33 cellular contexts compared by ENCODE assay signal in the genomic region with DNA sequence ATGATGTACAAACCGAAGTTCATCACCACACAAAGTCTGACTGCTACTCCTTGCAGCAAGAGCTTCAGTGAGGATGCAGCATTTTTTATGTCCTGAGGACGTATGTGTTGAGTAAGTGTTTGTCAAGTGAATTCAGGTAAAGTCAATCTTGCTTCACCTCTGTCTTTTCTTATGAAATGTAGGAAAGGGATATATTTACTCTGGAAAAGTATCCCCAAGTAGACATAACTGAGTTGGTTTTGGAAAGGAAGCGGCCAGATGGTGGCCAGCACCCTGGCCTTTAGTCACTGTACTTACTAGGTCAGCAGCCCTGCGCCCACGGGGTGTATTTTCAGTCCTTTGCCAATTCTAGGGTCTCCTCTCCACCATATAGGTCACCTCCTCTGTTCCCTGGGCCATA.
"Had no signal": no experiment of that assay in that cellular context is flagged by ENCODE, and none has a peak within 500 bp of the region (broad histone marks: within the 10 kb centered on the region; RNA-seq: fewer than 3 reads in every experiment).

No MANE protein-coding gene starts in this region.

- H3K27me3 Mint-ChIP-seq: activated CD4-positive, alpha-beta memory T cell treated with anti-CD3 and anti-CD28 coated beads, Interleukin-2, amount 10 ng/mL, durations not matched to agents 7 days and 5 days; activated CD4-positive, alpha-beta T cell treated with anti-CD3 and anti-CD28 coated beads for 36 hours; activated CD4-positive, alpha-beta T cell treated with anti-CD3 and anti-CD28 coated beads, Interleukin-2, amount 10 ng/mL, durations not matched to agents 7 days and 5 days; activated CD8-positive, alpha-beta memory T cell treated with anti-CD3 and anti-CD28 coated beads, Interleukin-2, amount 10 ng/mL, durations not matched to agents 7 days and 5 days; activated naive CD8-positive, alpha-beta T cell treated with anti-CD3 and anti-CD28 coated beads for 36 hours; activated T-cell treated with anti-CD3 and anti-CD28 coated beads, Interleukin-2, amount 50 U/mL, for 24 hours had no signal

- H3K27ac ChIP-seq: adrenal gland, ascending aorta, WERI-Rb-1 had no signal

- H3K4me1 Mint-ChIP-seq: activated CD4-positive, alpha-beta memory T cell treated with anti-CD3 and anti-CD28 coated beads, Interleukin-2, amount 10 ng/mL, durations not matched to agents 7 days and 5 days; activated CD4-positive, alpha-beta T cell treated with anti-CD3 and anti-CD28 coated beads for 36 hours; activated CD4-positive, alpha-beta T cell treated with anti-CD3 and anti-CD28 coated beads, Interleukin-2, amount 10 ng/mL, durations not matched to agents 7 days and 5 days; activated CD8-positive, alpha-beta memory T cell treated with anti-CD3 and anti-CD28 coated beads, Interleukin-2, amount 10 ng/mL, durations not matched to agents 7 days and 5 days; activated naive CD8-positive, alpha-beta T cell treated with anti-CD3 and anti-CD28 coated beads for 36 hours; brain; WTC11 had no signal

- H3K36me3 Mint-ChIP-seq: activated CD8-positive, alpha-beta memory T cell treated with anti-CD3 and anti-CD28 coated beads, Interleukin-2, amount 10 ng/mL, durations not matched to agents 7 days and 5 days; activated naive CD8-positive, alpha-beta T cell treated with anti-CD3 and anti-CD28 coated beads for 36 hours; WTC11 had no signal

- H3K4me1 ChIP-seq: adrenal gland, ascending aorta had no signal

- H3K9me3 Mint-ChIP-seq: activated CD4-positive, alpha-beta T cell treated with anti-CD3 and anti-CD28 coated beads, Interleukin-2, amount 10 ng/mL, durations not matched to agents 7 days and 5 days; activated naive CD8-positive, alpha-beta T cell treated with anti-CD3 and anti-CD28 coated beads for 36 hours had no signal

- H3K27ac Mint-ChIP-seq: activated CD4-positive, alpha-beta memory T cell treated with anti-CD3 and anti-CD28 coated beads, Interleukin-2, amount 10 ng/mL, durations not matched to agents 7 days and 5 days; activated CD4-positive, alpha-beta T cell treated with anti-CD3 and anti-CD28 coated beads for 36 hours; activated CD4-positive, alpha-beta T cell treated with anti-CD3 and anti-CD28 coated beads, Interleukin-2, amount 10 ng/mL, durations not matched to agents 7 days and 5 days; activated CD8-positive, alpha-beta memory T cell treated with anti-CD3 and anti-CD28 coated beads, Interleukin-2, amount 10 ng/mL, durations not matched to agents 7 days and 5 days; activated CD8-positive, alpha-beta T cell treated with anti-CD3 and anti-CD28 coated beads, Interleukin-2, amount 10 ng/mL, durations not matched to agents 7 days and 5 days; activated naive CD4-positive, alpha-beta T cell treated with anti-CD3 and anti-CD28 coated beads for 36 hours; activated naive CD4-positive, alpha-beta T cell treated with anti-CD3 and anti-CD28 coated beads, Interleukin-2, amount 50 U/mL, for 72 hours; activated naive CD8-positive, alpha-beta T cell treated with anti-CD3 and anti-CD28 coated beads for 36 hours; activated T-cell treated with anti-CD3 and anti-CD28 coated beads, Interleukin-2, amount 50 U/mL, for 24 hours; brain; T-helper 1 cell treated with Interleukin-12 subunit alpha and Interleukin-12 subunit beta and Interleukin-4 antibody, amounts not matched to agents 30 μg/mL and 1 μg/mL, for 36 hours; T-helper 2 cell treated with Interferon-gamma antibody and Interleukin-4, amounts not matched to agents 5 μg/mL and 100 μg/mL, for 36 hours; WTC11 had no signal

- H3K4me3 ChIP-seq: adrenal gland, ascending aorta had no signal

- H3K27me3 ChIP-seq: adrenal gland, ascending aorta had no signal

- H3K36me3 ChIP-seq: adrenal gland, ascending aorta, WERI-Rb-1 had no signal

- H3K9me3 ChIP-seq: adrenal gland, ascending aorta had no signal

- H3K4me3 Mint-ChIP-seq: activated CD4-positive, alpha-beta memory T cell treated with anti-CD3 and anti-CD28 coated beads, Interleukin-2, amount 10 ng/mL, durations not matched to agents 7 days and 5 days; activated CD4-positive, alpha-beta T cell treated with anti-CD3 and anti-CD28 coated beads for 36 hours; activated CD4-positive, alpha-beta T cell treated with anti-CD3 and anti-CD28 coated beads, Interleukin-2, amount 10 ng/mL, durations not matched to agents 7 days and 5 days; activated CD8-positive, alpha-beta memory T cell treated with anti-CD3 and anti-CD28 coated beads, Interleukin-2, amount 10 ng/mL, durations not matched to agents 7 days and 5 days; activated CD8-positive, alpha-beta T cell treated with anti-CD3 and anti-CD28 coated beads, Interleukin-2, amount 10 ng/mL, durations not matched to agents 7 days and 5 days; activated naive CD4-positive, alpha-beta T cell treated with anti-CD3 and anti-CD28 coated beads for 36 hours; activated naive CD8-positive, alpha-beta T cell treated with anti-CD3 and anti-CD28 coated beads for 36 hours; activated T-cell treated with anti-CD3 and anti-CD28 coated beads, Interleukin-2, amount 50 U/mL, for 24 hours; brain; T-helper 1 cell treated with Interleukin-12 subunit alpha and Interleukin-12 subunit beta and Interleukin-4 antibody, amounts not matched to agents 30 μg/mL and 1 μg/mL, for 36 hours; T-helper 2 cell treated with Interferon-gamma antibody and Interleukin-4, amounts not matched to agents 5 μg/mL and 100 μg/mL, for 36 hours; WTC11 had no signal

- ATAC-seq: activated CD4-positive, alpha-beta T cell treated with anti-CD3 and anti-CD28 coated beads for 36 hours; activated CD4-positive, CD25-positive, alpha-beta regulatory T cell treated with anti-CD3 and anti-CD28 coated beads, Interleukin-2, amount 50 U/mL, for 24 hours; activated CD8-positive, alpha-beta memory T cell treated with anti-CD3 and anti-CD28 coated beads, Interleukin-2, amount 10 ng/mL, durations not matched to agents 7 days and 5 days; activated CD8-positive, alpha-beta T cell treated with anti-CD3 and anti-CD28 coated beads, Interleukin-2, amount 10 ng/mL, durations not matched to agents 7 days and 5 days; activated naive CD4-positive, alpha-beta T cell treated with anti-CD3 and anti-CD28 coated beads, Interleukin-2, amount 50 U/mL, for 72 hours; WTC11 had no signal

- DNase-seq: activated CD4-positive, alpha-beta memory T cell treated with anti-CD3 and anti-CD28 coated beads, Interleukin-2, amount 10 ng/mL, durations not matched to agents 7 days and 5 days; activated CD4-positive, alpha-beta T cell treated with anti-CD3 and anti-CD28 coated beads for 1 hour; activated CD4-positive, alpha-beta T cell treated with anti-CD3 and anti-CD28 coated beads for 36 hours; activated CD4-positive, alpha-beta T cell treated with anti-CD3 and anti-CD28 coated beads for 48 hours; activated CD4-positive, alpha-beta T cell treated with anti-CD3 and anti-CD28 coated beads, Interleukin-2, amount 10 ng/mL, durations not matched to agents 7 days and 5 days; activated CD4-positive, alpha-beta T cell treated with anti-CD3 and anti-CD28 coated beads, Interleukin-2, amount 50 U/mL, for 48 hours; activated CD4-positive, CD25-positive, alpha-beta regulatory T cell; activated CD8-positive, alpha-beta memory T cell treated with anti-CD3 and anti-CD28 coated beads for 24 hours; activated CD8-positive, alpha-beta memory T cell treated with anti-CD3 and anti-CD28 coated beads, Interleukin-2, amount 10 ng/mL, durations not matched to agents 7 days and 5 days; activated CD8-positive, alpha-beta memory T cell treated with anti-CD3 and anti-CD28 coated beads, Interleukin-2, amount 50 U/mL, for 48 hours; activated CD8-positive, alpha-beta T cell treated with anti-CD3 and anti-CD28 coated beads, Interleukin-2, amount 10 ng/mL, durations not matched to agents 7 days and 5 days; activated effector memory CD4-positive, alpha-beta T cell treated with anti-CD3 and anti-CD28 coated beads, Interleukin-2, amount 50 U/mL, for 16 hours; activated gamma-delta T cell treated with Interleukin-2 at 50 U/mL for 16 hours; activated naive CD4-positive, alpha-beta T cell; activated naive CD4-positive, alpha-beta T cell treated with anti-CD3 and anti-CD28 coated beads for 36 hours; activated naive CD4-positive, alpha-beta T cell treated with anti-CD3 and anti-CD28 coated beads, Interleukin-2, amount 50 U/mL, for 16 hours; activated naive CD8-positive, alpha-beta T cell treated with anti-CD3 and anti-CD28 coated beads for 36 hours; activated T-cell treated with anti-CD3 and anti-CD28 coated beads, Interleukin-2, amount 50 U/mL, for 24 hours; activated T-cell treated with anti-CD3 and anti-CD28 coated beads, Interleukin-2, amount 50 U/mL, for 48 hours; adrenal gland; amniotic stem cell; central memory CD4-positive, alpha-beta T cell; T-helper 1 cell; T-helper 2 cell; T-helper 9 cell; WERI-Rb-1 had no signal
